1 cellular context compared by ENCODE assay signal in the genomic region with DNA sequence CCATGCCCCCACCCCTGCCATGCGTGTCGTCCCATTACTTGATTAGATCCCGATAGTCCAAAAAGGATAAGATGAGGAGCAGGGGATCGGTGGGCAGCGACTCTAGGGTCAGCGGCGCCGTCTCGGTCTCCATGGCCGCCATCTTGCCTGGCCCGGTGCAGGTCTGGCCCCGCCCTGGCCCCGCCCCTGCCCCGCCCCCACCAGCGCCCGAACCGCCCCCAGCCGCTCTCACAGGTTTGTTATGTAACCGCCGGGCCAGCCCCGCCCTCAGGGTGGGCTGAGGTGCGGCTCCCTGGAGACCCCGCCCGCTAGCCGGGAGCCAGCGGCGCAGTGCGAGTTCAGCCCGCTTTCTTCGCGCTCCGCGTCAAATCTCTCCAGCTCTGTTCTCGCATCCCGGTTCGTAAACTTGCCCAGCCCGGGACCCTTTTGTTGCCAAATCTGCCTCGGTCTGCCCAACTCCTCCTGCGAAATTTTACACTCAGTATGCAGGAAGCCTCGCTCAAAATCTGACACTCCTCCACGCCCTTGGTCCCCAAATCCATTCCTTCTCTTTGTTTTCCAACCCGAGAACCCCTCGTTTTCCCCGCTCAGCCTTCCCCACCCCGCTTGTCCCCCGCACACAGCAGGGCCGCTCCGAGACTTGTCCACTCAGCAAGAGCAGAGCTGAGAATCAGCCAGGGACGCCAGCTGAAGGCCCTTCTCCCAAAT.
TF ChIP-seq lines count a peak whose summit lies in the region.

Gene FBXO3 (minus strand): TSS at position 165 of the 708 bp plus-strand sequence. CDS start 23 bp downstream, at position 142.

TF ChIP-seq in HCT116, 20 proteins besides CTCF, POLR2A, EP300 and RAD21 (continued from another document):
- TF ChIP-seq, protein P1, sequence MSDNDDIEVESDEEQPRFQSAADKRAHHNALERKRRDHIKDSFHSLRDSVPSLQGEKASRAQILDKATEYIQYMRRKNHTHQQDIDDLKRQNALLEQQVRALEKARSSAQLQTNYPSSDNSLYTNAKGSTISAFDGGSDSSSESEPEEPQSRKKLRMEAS (IDR thresholded peaks at IDR 0.05): no peak
- TF ChIP-seq ZBTB33 (IDR thresholded peaks at IDR 0.05; ENCODE audit: extremely low read depth, insufficient replicate concordance, low read length): no peak
- TF ChIP-seq POLR2AphosphoS5 (IDR thresholded peaks at IDR 0.05; ENCODE audit: low read depth, low read length): peak; percentile 85
- TF ChIP-seq SIN3A (IDR thresholded peaks at IDR 0.05; ENCODE audit: low read depth): peak; percentile 36; the same call in 1 of the 2 replicates
- TF ChIP-seq ELF1 (IDR thresholded peaks at IDR 0.05; ENCODE audit: borderline replicate concordance, low read depth): no peak
- TF ChIP-seq FOSL1 (IDR thresholded peaks at IDR 0.05; ENCODE audit: low read depth): no peak
- TF ChIP-seq CBX3 (IDR thresholded peaks at IDR 0.05; ENCODE audit: low read depth): no peak
- TF ChIP-seq YY1 (IDR thresholded peaks at IDR 0.05; ENCODE audit: extremely low read depth, insufficient replicate concordance, low read depth, low read length): peak; percentile 92
- no peak for TF ChIP-seq EZH2phosphoT487 (IDR thresholded peaks at IDR 0.05; ENCODE audit: borderline replicate concordance)
TF ChIP-seq in HCT116: peak in this region for 5.
